15 cellular contexts compared by ENCODE assay signal in the genomic region with DNA sequence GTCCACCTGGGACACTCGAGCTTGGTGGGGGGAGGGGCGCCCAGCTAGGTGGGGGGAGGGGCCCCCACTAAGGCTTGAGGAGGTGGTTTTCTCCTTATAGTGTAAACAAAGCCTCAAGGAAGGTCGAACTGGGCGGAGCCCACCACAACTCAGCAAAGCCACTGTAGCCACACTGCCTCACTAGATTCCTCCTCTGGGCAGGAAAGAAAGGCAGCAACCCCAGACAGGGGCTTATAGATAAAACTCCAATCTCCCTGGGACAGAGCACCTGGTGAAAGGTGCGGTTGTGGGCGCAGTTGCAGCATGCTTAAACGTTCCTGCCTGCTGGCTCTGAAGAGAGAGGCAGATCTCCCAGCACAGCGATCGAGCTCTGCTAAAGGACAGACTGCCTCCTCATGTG.
"Had no signal": no experiment of that assay in that cellular context is flagged by ENCODE, and none has a peak within 500 bp of the region (broad histone marks: within the 10 kb centered on the region; RNA-seq: fewer than 3 reads in every experiment).

No MANE protein-coding gene starts in this region.

- DNase-seq: activated CD4-positive, alpha-beta T cell treated with anti-CD3 and anti-CD28 coated beads, Interleukin-2, amount 50 U/mL, for 4 hours; activated CD8-positive, alpha-beta memory T cell treated with anti-CD3 and anti-CD28 coated beads, Interleukin-2, amount 10 ng/mL, durations not matched to agents 7 days and 5 days; activated effector memory CD4-positive, alpha-beta T cell treated with anti-CD3 and anti-CD28 coated beads, Interleukin-2, amount 50 U/mL, for 16 hours; activated T-cell treated with anti-CD3 and anti-CD28 coated beads, Interleukin-2, amount 50 U/mL, for 4 hours; adrenal gland; left cardiac atrium; midbrain; stimulated activated naive CD8-positive, alpha-beta T cell treated with anti-CD3 and anti-CD28 coated beads, Interleukin-15, amount 100 ng/mL, for 72 hours; T-helper 2 cell; upper lobe of right lung had no signal

- H3K4me3 ChIP-seq: adrenal gland, cardiac muscle cell, gastroesophageal sphincter, lung, upper lobe of right lung had no signal

- H3K27me3 ChIP-seq: adrenal gland, cardiac muscle cell, gastroesophageal sphincter, upper lobe of right lung had no signal

- H3K9me3 ChIP-seq: upper lobe of right lung had no signal

- FAIRE-seq: endometrium, TTC549 had no signal

- H3K4me1 ChIP-seq: adrenal gland, gastroesophageal sphincter, upper lobe of right lung had no signal

- H3K36me3 ChIP-seq: adrenal gland had no signal

- H3K27ac ChIP-seq: adrenal gland, cardiac muscle cell, gastroesophageal sphincter, upper lobe of right lung had no signal
